ENCODE assay signal across 21 cellular contexts in the genomic region with DNA sequence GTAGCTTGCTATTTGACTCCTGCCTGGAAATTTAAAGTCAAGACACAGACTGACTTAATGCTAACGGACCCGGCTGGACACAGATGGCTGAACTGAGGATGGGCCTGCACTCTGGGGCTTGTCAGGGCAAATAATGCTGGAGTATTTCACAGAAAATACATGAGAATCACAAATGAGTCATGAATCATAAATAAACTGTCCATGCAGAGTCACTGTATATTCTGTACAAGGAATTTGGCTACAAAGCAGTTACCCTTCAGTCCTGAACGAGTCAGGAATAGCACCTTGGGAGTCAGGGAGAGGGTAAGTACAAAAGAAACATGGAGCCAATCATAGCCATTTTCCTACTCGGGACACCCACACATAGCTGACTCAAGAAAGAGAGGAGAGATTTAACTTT.
"Had no signal": no experiment of that assay in that cellular context is flagged by ENCODE, and none has a peak within 500 bp of the region (broad histone marks: within the 10 kb centered on the region; RNA-seq: fewer than 3 reads in every experiment).

No MANE protein-coding gene starts in this region.

- FAIRE-seq: endometrium had no signal

- H3K4me1 ChIP-seq: heart left ventricle, right lobe of liver, tibial nerve had no signal

- H3K4me3 ChIP-seq: cardiac muscle cell, heart left ventricle, right lobe of liver, skin epidermis, tibial nerve had no signal

- H3K36me3 Mint-ChIP-seq: activated naive CD8-positive, alpha-beta T cell treated with anti-CD3 and anti-CD28 coated beads for 36 hours; memory B cell; stimulated activated effector memory CD8-positive, alpha-beta T cell treated with anti-CD3 and anti-CD28 coated beads, Interleukin-12 subunit alpha, Interleukin-12 subunit beta, amount 100 ng/mL, for 72 hours had no signal

- H3K27ac Mint-ChIP-seq: activated naive CD8-positive, alpha-beta T cell treated with anti-CD3 and anti-CD28 coated beads for 36 hours; activated T-cell treated with anti-CD3 and anti-CD28 coated beads, Interleukin-2, amount 50 U/mL, for 24 hours; activated T-helper 17 cell treated with anti-CD3 and anti-CD28 coated beads, Interleukin-2, amount 50 U/mL, for 72 hours; dendritic cell treated with granulocyte-macrophage colony-stimulating factor and Interleukin-4, amounts not matched to agents 40 ng/mL and 50 ng/mL, for 4 days; memory B cell; stimulated activated effector memory CD8-positive, alpha-beta T cell treated with anti-CD3 and anti-CD28 coated beads, Interleukin-12 subunit alpha, Interleukin-12 subunit beta, amount 100 ng/mL, for 72 hours; stimulated activated naive CD8-positive, alpha-beta T cell treated with anti-CD3 and anti-CD28 coated beads, Interleukin-15, amount 100 ng/mL, for 72 hours had no signal

- H3K27me3 Mint-ChIP-seq: activated naive CD8-positive, alpha-beta T cell treated with anti-CD3 and anti-CD28 coated beads for 36 hours; activated T-cell treated with anti-CD3 and anti-CD28 coated beads, Interleukin-2, amount 50 U/mL, for 24 hours; activated T-helper 17 cell treated with anti-CD3 and anti-CD28 coated beads, Interleukin-2, amount 50 U/mL, for 72 hours; dendritic cell treated with granulocyte-macrophage colony-stimulating factor and Interleukin-4, amounts not matched to agents 40 ng/mL and 50 ng/mL, for 4 days; memory B cell; stimulated activated naive CD8-positive, alpha-beta T cell treated with anti-CD3 and anti-CD28 coated beads, Interleukin-15, amount 100 ng/mL, for 72 hours had no signal

- H3K27me3 ChIP-seq: cardiac muscle cell, heart left ventricle, right lobe of liver, tibial nerve had no signal

- H3K4me1 Mint-ChIP-seq: activated naive CD8-positive, alpha-beta T cell treated with anti-CD3 and anti-CD28 coated beads for 36 hours; activated T-helper 17 cell treated with anti-CD3 and anti-CD28 coated beads, Interleukin-2, amount 50 U/mL, for 72 hours; memory B cell; stimulated activated effector memory CD8-positive, alpha-beta T cell treated with anti-CD3 and anti-CD28 coated beads, Interleukin-12 subunit alpha, Interleukin-12 subunit beta, amount 100 ng/mL, for 72 hours; stimulated activated naive CD8-positive, alpha-beta T cell treated with anti-CD3 and anti-CD28 coated beads, Interleukin-15, amount 100 ng/mL, for 72 hours had no signal

- H3K4me3 Mint-ChIP-seq: activated naive CD8-positive, alpha-beta T cell treated with anti-CD3 and anti-CD28 coated beads for 36 hours; activated T-cell treated with anti-CD3 and anti-CD28 coated beads, Interleukin-2, amount 50 U/mL, for 24 hours; activated T-helper 17 cell treated with anti-CD3 and anti-CD28 coated beads, Interleukin-2, amount 50 U/mL, for 72 hours; dendritic cell treated with granulocyte-macrophage colony-stimulating factor and Interleukin-4, amounts not matched to agents 40 ng/mL and 50 ng/mL, for 4 days; memory B cell; stimulated activated effector memory CD8-positive, alpha-beta T cell treated with anti-CD3 and anti-CD28 coated beads, Interleukin-12 subunit alpha, Interleukin-12 subunit beta, amount 100 ng/mL, for 72 hours; stimulated activated naive CD8-positive, alpha-beta T cell treated with anti-CD3 and anti-CD28 coated beads, Interleukin-15, amount 100 ng/mL, for 72 hours had no signal

- ATAC-seq: activated T-helper 17 cell treated with anti-CD3 and anti-CD28 coated beads, Interleukin-2, amount 50 U/mL, for 72 hours; heart left ventricle; left cardiac atrium; right lobe of liver; stimulated activated effector memory CD8-positive, alpha-beta T cell treated with anti-CD3 and anti-CD28 coated beads, Interleukin-12 subunit alpha, Interleukin-12 subunit beta, amount 100 ng/mL, for 72 hours; stimulated activated naive CD8-positive, alpha-beta T cell treated with anti-CD3 and anti-CD28 coated beads, Interleukin-15, amount 100 ng/mL, for 72 hours had no signal

- H3K27ac ChIP-seq: cardiac muscle cell, heart left ventricle, right lobe of liver, skin epidermis, tibial nerve, WERI-Rb-1 had no signal

- H3K9me3 Mint-ChIP-seq: dendritic cell treated with granulocyte-macrophage colony-stimulating factor and Interleukin-4, amounts not matched to agents 40 ng/mL and 50 ng/mL, for 4 days had no signal

- DNase-seq: activated CD4-positive, alpha-beta T cell treated with anti-CD3 and anti-CD28 coated beads for 1 hour; activated naive CD4-positive, alpha-beta T cell; activated naive CD8-positive, alpha-beta T cell treated with anti-CD3 and anti-CD28 coated beads for 36 hours; activated T-cell treated with anti-CD3 and anti-CD28 coated beads, Interleukin-2, amount 50 U/mL, for 24 hours; effector CD4-positive, alpha-beta T cell; heart left ventricle; islet precursor cell; left cardiac atrium; posterior cingulate gyrus; right lobe of liver; stimulated activated CD4-positive, alpha-beta T cell treated with anti-CD3 and anti-CD28 coated beads, Interleukin-2, amount 100 ng/mL, for 24 hours; stimulated activated naive CD8-positive, alpha-beta T cell treated with anti-CD3 and anti-CD28 coated beads, Interleukin-15, amount 100 ng/mL, for 72 hours; WERI-Rb-1 had no signal

- H3K9me3 ChIP-seq: right lobe of liver, tibial nerve had no signal

- H3K36me3 ChIP-seq: cardiac muscle cell, heart left ventricle, right lobe of liver, tibial nerve, WERI-Rb-1 had no signal
